18 cellular contexts compared by ENCODE assay signal in genomic region chr1:197140123-197140522, GRCh38. TPM values are rescaled to one million over a fixed set of nuclear protein-coding genes. Genes with fewer than 3 reads are reported as not detected.
A peak's percentile ranks its signal among the peaks of the same experiment; 100 is the strongest.
DNase-seq lines count a peak whose midpoint lies in the region; ATAC-seq and TF ChIP-seq lines count a peak whose summit lies in the region.
"Had no signal": no experiment of that assay in that cellular context is flagged by ENCODE, and none has a peak within 500 bp of the region (broad histone marks: within the 10 kb centered on the region; RNA-seq: fewer than 3 reads in every experiment).

No MANE protein-coding gene starts in this region.

- H3K36me3 Mint-ChIP-seq in T-helper 1 cell treated with Interleukin-12 subunit alpha and Interleukin-12 subunit beta and Interleukin-4 antibody, amounts not matched to agents 30 μg/mL and 1 μg/mL, for 36 hours (ENCODE audit: low read depth): peaks cover 29% of the 10 kb centered on the region
- H3K36me3 Mint-ChIP-seq in nephron progenitor cell (ENCODE audit: low read depth): peaks cover 50% of the 10 kb centered on the region
- peaks cover 22% of the 10 kb centered on the region for H3K36me3 Mint-ChIP-seq in activated CD4-positive, alpha-beta memory T cell treated with anti-CD3 and anti-CD28 coated beads for 36 hours

- in situ Hi-C loops in mammary epithelial cell (cut with MboI; ENCODE audit: low sequenced_read_pairs in 2 of 2): no loop called here

- no peaks in the 10 kb centered on the region for H3K9me3 Mint-ChIP-seq in T-helper 1 cell treated with Interleukin-12 subunit alpha and Interleukin-12 subunit beta and Interleukin-4 antibody, amounts not matched to agents 30 μg/mL and 1 μg/mL, for 36 hours
- no peaks in the 10 kb centered on the region for H3K9me3 Mint-ChIP-seq in nephron progenitor cell
- H3K9me3 Mint-ChIP-seq in activated CD4-positive, alpha-beta memory T cell treated with anti-CD3 and anti-CD28 coated beads for 36 hours: no peaks in the 10 kb centered on the region
- H3K9me3 Mint-ChIP-seq: activated B cell treated with CpG ODN at 0.5 μM for 24 hours; activated naive CD8-positive, alpha-beta T cell treated with anti-CD3 and anti-CD28 coated beads for 36 hours; type B pancreatic cell had no signal

- no peak overlapping the region for H3K9ac ChIP-seq in mammary epithelial cell (ENCODE audit: insufficient read depth, low read length)

- WGBS in mammary epithelial cell (ENCODE audit: low coverage, missing lambda C conversion rate): 87% methylated on average over 2 of the region's 2 CpGs

- H3K27me3 ChIP-seq in mammary epithelial cell (ENCODE audit: insufficient read depth, low read length): no peaks in the 10 kb centered on the region
- H3K27me3 ChIP-seq: esophagus squamous epithelium, neutrophil had no signal

- peak overlapping the region; percentile 3 for H3K4me3 Mint-ChIP-seq in T-helper 1 cell treated with Interleukin-12 subunit alpha and Interleukin-12 subunit beta and Interleukin-4 antibody, amounts not matched to agents 30 μg/mL and 1 μg/mL, for 36 hours
- H3K4me3 Mint-ChIP-seq in nephron progenitor cell: peak overlapping the region; percentile 35
- H3K4me3 Mint-ChIP-seq in activated CD4-positive, alpha-beta memory T cell treated with anti-CD3 and anti-CD28 coated beads for 36 hours: no peak overlapping the region
- H3K4me3 Mint-ChIP-seq: activated B cell treated with CpG ODN at 0.5 μM for 24 hours; activated naive CD8-positive, alpha-beta T cell treated with anti-CD3 and anti-CD28 coated beads for 36 hours; type B pancreatic cell had no signal

- ATAC-seq in GM21786 (IDR thresholded peaks at IDR 0.05; ENCODE audit: unreplicated experiment): no peak

- no peaks in the 10 kb centered on the region for H4K20me1 ChIP-seq in mammary epithelial cell (ENCODE audit: insufficient read depth, low read length)

- H3K4me3 ChIP-seq in mammary epithelial cell (replicated peaks in 1 of 3; ENCODE audit: insufficient read depth in 1 of 3, low read depth in 2 of 3, low read length in 3 of 3): no peak overlapping the region
- H3K4me3 ChIP-seq: esophagus squamous epithelium had no signal

- CTCF ChIA-PET in mammary epithelial cell (lab: Charles Lee; ENCODE audit: low non-redundant PET): no interaction called here
- CTCF ChIA-PET in activated CD4-positive, alpha-beta memory T cell treated with anti-CD3 and anti-CD28 coated beads for 36 hours (lab: Charles Lee): no interaction called here

- peaks cover 14% of the 10 kb centered on the region for H3K36me3 ChIP-seq in mammary epithelial cell (ENCODE audit: insufficient read depth, low read length)
- H3K36me3 ChIP-seq: esophagus squamous epithelium had no signal

- DNase-seq in T-helper 1 cell (no peak), NCI-H524 (lab: John Stamatoyannopoulos, UW) (peak; percentile 12 to 62), mammary epithelial cell (no peak), nephron progenitor cell (no peak), NCI-H526 (lab: John Stamatoyannopoulos, UW) (no peak)
- no peak for DNase-seq in activated CD4-positive, alpha-beta memory T cell treated with anti-CD3 and anti-CD28 coated beads for 36 hours
- DNase-seq: activated B cell treated with CpG ODN at 0.5 μM for 24 hours; activated CD8-positive, alpha-beta memory T cell treated with anti-CD3 and anti-CD28 coated beads, Interleukin-2, amount 50 U/mL, for 4 hours; activated naive CD8-positive, alpha-beta T cell treated with anti-CD3 and anti-CD28 coated beads for 36 hours; cortex of kidney; esophagus squamous epithelium; H7; stimulated activated naive CD4-positive, alpha-beta T cell had no signal

- POLR2A ChIA-PET in activated CD4-positive, alpha-beta memory T cell treated with anti-CD3 and anti-CD28 coated beads for 36 hours (lab: Charles Lee): no interaction called here

- H3K4me2 ChIP-seq in mammary epithelial cell (ENCODE audit: insufficient read depth, low read depth, low read length): peak overlapping the region; percentile 4

- TF ChIP-seq CTCF in mammary epithelial cell (conservative IDR thresholded peaks at IDR 0.05 in 1 of 2, IDR thresholded peaks at IDR 0.05 in 1 of 2; ENCODE audit: extremely low read depth in 1 of 2, insufficient read depth in 1 of 2, low read depth in 1 of 2, low read length in 2 of 2) (no peak), nephron progenitor cell (IDR thresholded peaks at IDR 0.05) (no peak)

- peak overlapping the region; percentile 63 for H3K27ac Mint-ChIP-seq in T-helper 1 cell treated with Interleukin-12 subunit alpha and Interleukin-12 subunit beta and Interleukin-4 antibody, amounts not matched to agents 30 μg/mL and 1 μg/mL, for 36 hours
- H3K27ac Mint-ChIP-seq in nephron progenitor cell: peak overlapping the region; percentile 34
- no peak overlapping the region for H3K27ac Mint-ChIP-seq in activated CD4-positive, alpha-beta memory T cell treated with anti-CD3 and anti-CD28 coated beads for 36 hours
- H3K27ac Mint-ChIP-seq: activated B cell treated with CpG ODN at 0.5 μM for 24 hours; activated naive CD8-positive, alpha-beta T cell treated with anti-CD3 and anti-CD28 coated beads for 36 hours; type B pancreatic cell had no signal

- peaks cover 4% of the 10 kb centered on the region for H3K4me1 ChIP-seq in mammary epithelial cell (ENCODE audit: insufficient read depth, low read length)

- dilution Hi-C loops in mammary epithelial cell (cut with HindIII; ENCODE audit: low sequenced_read_pairs): no loop called here

- H3K27ac ChIP-seq in mammary epithelial cell (ENCODE audit: insufficient read depth, low read depth, low read length): no peak overlapping the region
- H3K27ac ChIP-seq: 22Rv1, esophagus squamous epithelium, neutrophil had no signal

- H3K27me3 Mint-ChIP-seq in T-helper 1 cell treated with Interleukin-12 subunit alpha and Interleukin-12 subunit beta and Interleukin-4 antibody, amounts not matched to agents 30 μg/mL and 1 μg/mL, for 36 hours (ENCODE audit: low read depth): no peaks in the 10 kb centered on the region
- H3K27me3 Mint-ChIP-seq in nephron progenitor cell (ENCODE audit: low read depth, poor library complexity): no peaks in the 10 kb centered on the region
- peaks cover 4% of the 10 kb centered on the region for H3K27me3 Mint-ChIP-seq in activated CD4-positive, alpha-beta memory T cell treated with anti-CD3 and anti-CD28 coated beads for 36 hours
- H3K27me3 Mint-ChIP-seq: activated B cell treated with CpG ODN at 0.5 μM for 24 hours, type B pancreatic cell had no signal

- intact Hi-C loops in mammary epithelial cell (cut with micrococcal nuclease): loop anchor here (10.0 kb wide), 1 partner anchor 105 kb away; no protein-coding TSS in a partner anchor
- intact Hi-C loops in activated CD4-positive, alpha-beta memory T cell treated with anti-CD3 and anti-CD28 coated beads for 36 hours (cut with micrococcal nuclease): loop anchor here (10.0 kb wide), 1 partner anchor 315 kb away; no protein-coding TSS in a partner anchor

- peaks cover 65% of the 10 kb centered on the region for H3K79me2 ChIP-seq in mammary epithelial cell (ENCODE audit: insufficient read depth, low read length)

- H2AFZ ChIP-seq in mammary epithelial cell (ENCODE audit: low read depth, low read length): no peak overlapping the region

- peaks cover 45% of the 10 kb centered on the region for H3K4me1 Mint-ChIP-seq in T-helper 1 cell treated with Interleukin-12 subunit alpha and Interleukin-12 subunit beta and Interleukin-4 antibody, amounts not matched to agents 30 μg/mL and 1 μg/mL, for 36 hours (ENCODE audit: low read depth)
- H3K4me1 Mint-ChIP-seq in nephron progenitor cell: peaks cover 50% of the 10 kb centered on the region
- peaks cover 18% of the 10 kb centered on the region for H3K4me1 Mint-ChIP-seq in activated CD4-positive, alpha-beta memory T cell treated with anti-CD3 and anti-CD28 coated beads for 36 hours (ENCODE audit: low read depth)

- BruUV-seq in mammary epithelial cell (replicated peaks; lab: Mats Ljungman, UMichigan): no TSS peak

- no peaks in the 10 kb centered on the region for H3K9me3 ChIP-seq in mammary epithelial cell (replicated peaks; ENCODE audit: insufficient read depth, low read length)
- H3K9me3 ChIP-seq: esophagus squamous epithelium, neutrophil had no signal

RNA-seq across cellular contexts. Expression of gene ASPM, which starts 6.3 kb away (rescaled TPM):
- 10 to 100 TPM in 1 of 2 donors, 1 to 10 TPM in 1; 3.2 to 21.9 TPM for total RNA-seq in mammary epithelial cell
- 6.7 TPM for polyA plus RNA-seq in mammary epithelial cell
- polyA minus RNA-seq in mammary epithelial cell: 22.8 TPM
- total RNA-seq in activated CD4-positive, alpha-beta memory T cell treated with anti-CD3 and anti-CD28 coated beads for 36 hours: 10 to 100 TPM; 46.4 to 48.8 TPM

Comparison
In these comparisons a context has a peak if more than half of its experiments do, and no peak if none do; other contexts are left out.
1. DNase-seq: peak in NCI-H524 (2 of 2); none in T-helper 1 cell (0 of 5), mammary epithelial cell (single experiment), nephron progenitor cell (single experiment), activated CD4-positive, alpha-beta memory T cell treated with anti-CD3 and anti-CD28 coated beads for 36 hours (single experiment) and NCI-H526 (0 of 2).